In genomic region chr7:157875230-157876179, GRCh38 we compare ENCODE assay signal across 1 cellular context.
A peak's percentile ranks its signal among the peaks of the same experiment; 100 is the strongest.
TF ChIP-seq lines count a peak whose summit lies in the region.

No MANE protein-coding gene starts in this region.

TF ChIP-seq in K562, 482 proteins besides CTCF, POLR2A, EP300 and RAD21 (continued from another document):
- TF ChIP-seq, protein P1, sequence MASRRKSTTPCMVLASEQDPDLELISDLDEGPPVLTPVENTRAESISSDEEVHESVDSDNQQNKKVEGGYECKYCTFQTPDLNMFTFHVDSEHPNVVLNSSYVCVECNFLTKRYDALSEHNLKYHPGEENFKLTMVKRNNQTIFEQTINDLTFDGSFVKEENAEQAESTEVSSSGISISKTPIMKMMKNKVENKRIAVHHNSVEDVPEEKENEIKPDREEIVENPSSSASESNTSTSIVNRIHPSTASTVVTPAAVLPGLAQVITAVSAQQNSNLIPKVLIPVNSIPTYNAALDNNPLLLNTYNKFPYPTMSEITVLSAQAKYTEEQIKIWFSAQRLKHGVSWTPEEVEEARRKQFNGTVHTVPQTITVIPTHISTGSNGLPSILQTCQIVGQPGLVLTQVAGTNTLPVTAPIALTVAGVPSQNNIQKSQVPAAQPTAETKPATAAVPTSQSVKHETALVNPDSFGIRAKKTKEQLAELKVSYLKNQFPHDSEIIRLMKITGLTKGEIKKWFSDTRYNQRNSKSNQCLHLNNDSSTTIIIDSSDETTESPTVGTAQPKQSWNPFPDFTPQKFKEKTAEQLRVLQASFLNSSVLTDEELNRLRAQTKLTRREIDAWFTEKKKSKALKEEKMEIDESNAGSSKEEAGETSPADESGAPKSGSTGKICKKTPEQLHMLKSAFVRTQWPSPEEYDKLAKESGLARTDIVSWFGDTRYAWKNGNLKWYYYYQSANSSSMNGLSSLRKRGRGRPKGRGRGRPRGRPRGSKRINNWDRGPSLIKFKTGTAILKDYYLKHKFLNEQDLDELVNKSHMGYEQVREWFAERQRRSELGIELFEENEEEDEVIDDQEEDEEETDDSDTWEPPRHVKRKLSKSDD (conservative IDR thresholded peaks at IDR 0.05; ENCODE audit: low read length) = no peak
- peak; percentile 81 for TF ChIP-seq RBM39 (optimal IDR thresholded peaks at IDR 0.05; ENCODE audit: low read depth, low read length)
